Comparison of ENCODE assay signal across 19 cellular contexts in the genomic region with DNA sequence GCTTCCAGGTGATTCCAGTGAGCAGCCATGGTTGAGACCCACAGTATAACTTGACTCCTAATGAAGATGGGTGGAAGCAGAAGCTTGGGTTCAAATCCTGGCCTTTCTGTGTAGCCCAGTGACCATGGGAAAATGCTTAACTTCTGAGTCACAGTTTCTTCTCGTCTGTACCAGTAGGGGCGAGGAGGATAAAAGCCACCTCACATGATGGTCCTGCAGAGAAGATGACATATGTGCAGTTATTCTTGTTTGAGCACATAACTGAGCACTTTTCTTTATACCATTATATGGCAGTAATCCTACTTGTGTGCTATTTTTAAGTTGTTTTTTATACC. TPM values are rescaled to one million over a fixed set of nuclear protein-coding genes. Genes with fewer than 3 reads are reported as not detected.
DNase-seq lines count a peak whose midpoint lies in the region; ATAC-seq and TF ChIP-seq lines count a peak whose summit lies in the region.
"Had no signal": no experiment of that assay in that cellular context is flagged by ENCODE, and none has a peak within 500 bp of the region (broad histone marks: within the 10 kb centered on the region; RNA-seq: fewer than 3 reads in every experiment).

No MANE protein-coding gene starts in this region.

- no peaks in the 10 kb centered on the region for H3K36me3 ChIP-seq in hepatocyte (replicated peaks; ENCODE audit: insufficient read depth, low read depth)

- no peaks in the 10 kb centered on the region for H3K9me2 ChIP-seq in hepatocyte (replicated peaks; ENCODE audit: insufficient read depth)

- H3K4me1 Mint-ChIP-seq in CD14-positive monocyte, result peaks cover 53% of the 10 kb centered on the region
- peaks cover 47% of the 10 kb centered on the region for H3K4me1 Mint-ChIP-seq in brain

- no peak for DNase-seq in CD14-positive monocyte (ENCODE audit: low spot score)
- DNase-seq in M059J (ENCODE audit: low read depth), result peak; percentile 57
- peak; percentile 61 for DNase-seq in hepatic stellate cell (ENCODE audit: low spot score)
- no peak for DNase-seq in NK-92 (lab: John Stamatoyannopoulos, UW; ENCODE audit: unreplicated experiment)
- no peak for DNase-seq in hepatocyte (ENCODE audit: low spot score)
- no peak for DNase-seq in right cardiac atrium
- DNase-seq: activated naive CD4-positive, alpha-beta T cell treated with Interleukin-2 at 50 U/mL for 16 hours; BE2C; DMS79; NCI-H1417; NCI-H526; psoas muscle; SHP77; stimulated activated CD4-positive, alpha-beta T cell treated with anti-CD3 and anti-CD28 coated beads, Interleukin-2, amount 100 ng/mL, for 24 hours had no signal

- H3K27ac ChIP-seq in hepatocyte (no peak overlapping the region), right cardiac atrium (ENCODE audit: low read length) (no peak overlapping the region)
- H3K27ac ChIP-seq: psoas muscle, vagina, VCaP had no signal

- H4K20me1 ChIP-seq in hepatocyte (ENCODE audit: insufficient read depth, poor library complexity, severe bottlenecking), result peaks cover 3% of the 10 kb centered on the region

- H3K9me3 ChIP-seq in hepatocyte (ENCODE audit: low read depth) (no peaks in the 10 kb centered on the region), right cardiac atrium (ENCODE audit: control insufficient read depth, low read length) (no peaks in the 10 kb centered on the region)
- H3K9me3 ChIP-seq: BE2C, psoas muscle, vagina had no signal

- intact Hi-C loops in CD14-positive monocyte (cut with micrococcal nuclease) (loop anchor here in 1 of 2 donors (5.0 kb wide), 1 partner anchor 33 kb away; a partner anchor contains a TSS), right cardiac atrium (cut with DNase I) (no loop called here)

- H3K4me3 ChIP-seq in hepatocyte (no peak overlapping the region), right cardiac atrium (ENCODE audit: low read length) (no peak overlapping the region)
- H3K4me3 ChIP-seq: psoas muscle, vagina had no signal

- 57% methylated on average over 2 of the region's 2 CpGs for WGBS in hepatocyte (ENCODE audit: low lambda C conversion rate, missing lambda C conversion rate)
- WGBS in right cardiac atrium, result 51% methylated on average over 2 of the region's 2 CpGs

- H3K27ac Mint-ChIP-seq in CD14-positive monocyte (peak overlapping the region; percentile 82 to 93 (median 91)), brain (peak overlapping the region in 3 of 5 experiments; percentile 69 to 92 (median 78))

- H3K27me3 Mint-ChIP-seq in CD14-positive monocyte (ENCODE audit: low read depth in 3 of 3), result peaks cover 9 to 16% (median 15%) of the 10 kb centered on the region in 3 donors
- no peaks in the 10 kb centered on the region for H3K27me3 Mint-ChIP-seq in brain

- ATAC-seq in GM21515 (IDR thresholded peaks at IDR 0.05; ENCODE audit: unreplicated experiment), result no peak
- no peak for ATAC-seq in right cardiac atrium
- ATAC-seq: psoas muscle had no signal

- no peak for TF ChIP-seq CTCF in CD14-positive monocyte (IDR thresholded peaks at IDR 0.05)
- no peak for TF ChIP-seq CTCF in brain (conservative IDR thresholded peaks at IDR 0.05)
- no peak for TF ChIP-seq CTCF in hepatocyte (IDR thresholded peaks at IDR 0.05; ENCODE audit: poor library complexity)

- no peak overlapping the region for H2AFZ ChIP-seq in hepatocyte

- H3K4me2 ChIP-seq in hepatocyte, result no peak overlapping the region

- H3K4me1 ChIP-seq in hepatocyte (ENCODE audit: insufficient read depth) (peaks cover 13% of the 10 kb centered on the region), right cardiac atrium (ENCODE audit: control insufficient read depth, insufficient read depth, low read length) (peaks cover 28% of the 10 kb centered on the region)

- H3K4me3 Mint-ChIP-seq in CD14-positive monocyte (peak overlapping the region in 1 of 2 donors; percentile 62), brain (peak overlapping the region in 1 of 5 experiments; percentile 47)

- H3K36me3 Mint-ChIP-seq in CD14-positive monocyte, result peaks cover 42 to 49% of the 10 kb centered on the region in 2 donors
- H3K36me3 Mint-ChIP-seq in brain, result peaks cover 15% of the 10 kb centered on the region

- peaks cover 46% of the 10 kb centered on the region for H3K79me2 ChIP-seq in hepatocyte

- no peaks in the 10 kb centered on the region for H3K27me3 ChIP-seq in hepatocyte
- H3K27me3 ChIP-seq in right cardiac atrium (ENCODE audit: control insufficient read depth, insufficient read depth), result no peaks in the 10 kb centered on the region
- H3K27me3 ChIP-seq: BE2C, vagina had no signal

- H3K9me3 Mint-ChIP-seq in CD14-positive monocyte (peaks cover 0 to 3% (median 0%) of the 10 kb centered on the region in 7 donors), brain (peaks cover 0 to 2% (median 0%) of the 10 kb centered on the region in 5 experiments)

RNA-seq across cellular contexts. Expression of a gene that starts 5.0 kb away (rescaled TPM):
- polyA plus RNA-seq in CD14-positive monocyte (100 to 1,000 TPM; 110 to 112 TPM), brain (ENCODE audit: insufficient read depth, low read depth, low replicate concordance) (69.7 TPM), hepatocyte (86.9 and 92.5 TPM in 2 replicates), right cardiac atrium (112 TPM)
- total RNA-seq in M059J (2014; rRNA removed; shearing (Covaris generic)), result 47.7 and 77.7 TPM in 2 replicates
- total RNA-seq in hepatocyte (30.0 and 47.5 TPM in 2 replicates), right cardiac atrium (100 to 1,000 TPM; 103 to 119 (median 117) TPM)

RNA-seq across cellular contexts. Expression of a gene that starts 5.4 kb away (rescaled TPM):
- polyA plus RNA-seq in CD14-positive monocyte (under 1 TPM; 0.21 to 0.31 TPM), brain (ENCODE audit: insufficient read depth, low read depth, low replicate concordance) (113 TPM), hepatocyte (97.1 and 98.7 TPM in 2 replicates), right cardiac atrium (6.8 TPM)
- total RNA-seq in M059J (2014; rRNA removed; shearing (Covaris generic)), result 29.0 and 57.9 TPM in 2 replicates
- total RNA-seq in hepatocyte (33.7 and 44.3 TPM in 2 replicates), right cardiac atrium (10 to 100 TPM in 1 of 4 donors, 1 to 10 TPM in 3; 5.1 to 10.2 (median 7.0) TPM)

RNA-seq across cellular contexts. Expression of a gene that starts 12.5 kb away (rescaled TPM):
- 10 to 100 TPM in 1 of 2 donors, 1 to 10 TPM in 1; 7.8 to 12.2 TPM for polyA plus RNA-seq in CD14-positive monocyte
- 117 and 122 TPM in 2 replicates for total RNA-seq in M059J (2014; rRNA removed; shearing (Covaris generic))
- polyA plus RNA-seq in brain (ENCODE audit: insufficient read depth, low read depth, low replicate concordance), result 200 TPM
- total RNA-seq in hepatocyte, result 38.1 and 53.8 TPM in 2 replicates
- 18.5 and 19.3 TPM in 2 replicates for polyA plus RNA-seq in hepatocyte
- total RNA-seq in right cardiac atrium, result 10 to 100 TPM; 35.4 to 43.4 (median 38.8) TPM
- polyA plus RNA-seq in right cardiac atrium, result 31.5 TPM

RNA-seq across cellular contexts. Expression of a gene that starts 33.1 kb away (rescaled TPM):
- 10 to 100 TPM; 27.1 to 35.0 TPM for polyA plus RNA-seq in CD14-positive monocyte
- 7.9 and 23.3 TPM in 2 replicates for total RNA-seq in M059J (2014; rRNA removed; shearing (Covaris generic))
- polyA plus RNA-seq in brain (ENCODE audit: insufficient read depth, low read depth, low replicate concordance), result 11.9 TPM
- total RNA-seq in hepatocyte, result 1.4 and 3.3 TPM in 2 replicates
- polyA plus RNA-seq in hepatocyte, result 0.56 and 2.3 TPM in 2 replicates
- total RNA-seq in right cardiac atrium, result 10 to 100 TPM; 17.4 to 24.7 (median 22.1) TPM
- polyA plus RNA-seq in right cardiac atrium, result 24.6 TPM

RNA-seq across cellular contexts. Expression of a gene that starts 51.6 kb away (rescaled TPM):
- polyA plus RNA-seq in CD14-positive monocyte (under 1 TPM in 1 of 2 donors, not detected in 1; 0.40 TPM), brain (ENCODE audit: insufficient read depth, low read depth, low replicate concordance) (1.0 TPM), hepatocyte (0.32 and 1.6 TPM in 2 replicates), right cardiac atrium (0.16 TPM)
- 1.3 TPM in 1 of 2 replicates, not detected in the other for total RNA-seq in M059J (2014; rRNA removed; shearing (Covaris generic))
- total RNA-seq in hepatocyte (0.12 TPM in 1 of 2 replicates, not detected in the other), right cardiac atrium (not detected)
- total RNA-seq: kidney epithelial cell, vagina had no signal

Comparison
In these comparisons a context has a peak if more than half of its experiments do, and no peak if none do; other contexts are left out.
1. DNase-seq: peak in M059J (single experiment) and hepatic stellate cell (single experiment); none in CD14-positive monocyte (single experiment), NK-92 (single experiment), hepatocyte (single experiment) and right cardiac atrium (0 of 3).
2. RNA of a gene that starts 5.4 kb away (polyA plus RNA-seq): 113 TPM in brain (single experiment) and 97.1 to 98.7 TPM in hepatocyte; 6.8 TPM in right cardiac atrium (single experiment) and 0.21 to 0.31 TPM in CD14-positive monocyte; every median in the first group is over 10 times any median in the second.